In genomic region chr5:95285406-95285761, GRCh38 we compare ENCODE assay signal across 8 cellular contexts. TPM values are rescaled to one million over a fixed set of nuclear protein-coding genes. Genes with fewer than 3 reads are reported as not detected.
DNase-seq lines count a peak whose midpoint lies in the region; ATAC-seq and TF ChIP-seq lines count a peak whose summit lies in the region.

No MANE protein-coding gene starts in this region.

- H3K27me3 ChIP-seq in Panc1 (ENCODE audit: control insufficient read depth, insufficient read depth, low read length) (peaks cover 54% of the 10 kb centered on the region), esophagus muscularis mucosa (peaks cover 0 to 77% (median 26%) of the 10 kb centered on the region in 4 donors), psoas muscle (ENCODE audit: insufficient read depth in 3 of 3, low read length in 2 of 3) (peaks cover 11 to 66% (median 13%) of the 10 kb centered on the region in 3 donors)

- ATAC-seq in GM19351 (IDR thresholded peaks at IDR 0.05; ENCODE audit: unreplicated experiment) (peak; percentile 4), Panc1 (no peak; the same call in 1 of the 2 replicates), psoas muscle (no peak), GM19397 (IDR thresholded peaks at IDR 0.05; ENCODE audit: unreplicated experiment) (no peak), HG03025 (IDR thresholded peaks at IDR 0.05; ENCODE audit: low FRiP score, unreplicated experiment) (no peak)

- H3K4me1 ChIP-seq in Panc1 (ENCODE audit: control insufficient read depth, insufficient read depth, low read length) (peaks cover 4% of the 10 kb centered on the region; the same call in 1 of the 2 replicates), esophagus muscularis mucosa (peaks cover 20 to 28% (median 26%) of the 10 kb centered on the region in 4 donors), psoas muscle (no peaks in the 10 kb centered on the region)

- 2% methylated on average over 14 of the region's 14 CpGs for WGBS in esophagus muscularis mucosa
- 1 to 4% (median 3%) methylated on average over 14 of the region's 14 CpGs for WGBS in psoas muscle, 3 donors

- no peak for TF ChIP-seq EP300 in esophagus muscularis mucosa (IDR thresholded peaks at IDR 0.05)

- no TSS peak for BruUV-seq in Panc1 (replicated peaks; lab: Mats Ljungman, UMichigan)

- intact Hi-C loops in Panc1 (cut with micrococcal nuclease; ENCODE audit: unreplicated experiment) (loop anchor here (10.0 kb wide), 1 partner anchor 189 kb away; no protein-coding TSS in a partner anchor), esophagus muscularis mucosa (cut with DNase I) (no loop called here), psoas muscle (cut with DNase I) (no loop called here), head of caudate nucleus (cut with DNase I) (no loop called here)

- POLR2A ChIA-PET in Panc1 (lab: Charles Lee), result no interaction called here

- no peak for TF ChIP-seq POLR2A in esophagus muscularis mucosa (IDR thresholded peaks at IDR 0.05; ENCODE audit: low read depth)

- peak overlapping the region; percentile 46 to 56 for H3K4me3 ChIP-seq in Panc1 (ENCODE audit: low read depth in 2 of 2, low read length in 2 of 2)
- H3K4me3 ChIP-seq in esophagus muscularis mucosa, result peak overlapping the region; percentile 59 to 69 (median 64)
- peak overlapping the region; percentile 69 for H3K4me3 ChIP-seq in psoas muscle

- H3K9me3 ChIP-seq in Panc1 (ENCODE audit: control insufficient read depth, insufficient read depth, low read depth, low read length) (no peaks in the 10 kb centered on the region), esophagus muscularis mucosa (no peaks in the 10 kb centered on the region), psoas muscle (no peaks in the 10 kb centered on the region)

- CTCF ChIA-PET in Panc1 (lab: Charles Lee), result no interaction called here

- in situ Hi-C loops in Panc1 (cut with HindIII; ENCODE audit: low pct_unique_long_range_greater_than_20kb, low sequenced_read_pairs), result no loop called here

- no peak for DNase-seq in Panc1 (ENCODE audit: low read depth, low spot score)
- DNase-seq in esophagus muscularis mucosa (ENCODE audit: extremely low spot score), result no peak
- DNase-seq in psoas muscle, result no peak
- no peak for DNase-seq in head of caudate nucleus
- no peak for DNase-seq in NCI-H1417 treated with DMSO at 0.1 percent for 48 hours (lab: John Stamatoyannopoulos, UW)

- H3K27ac ChIP-seq in Panc1 (ENCODE audit: low read length), result no peak overlapping the region
- H3K27ac ChIP-seq in esophagus muscularis mucosa (replicated peaks in 1 of 4), result no peak overlapping the region
- no peak overlapping the region for H3K27ac ChIP-seq in psoas muscle

- no peaks in the 10 kb centered on the region; the same call in 1 of the 2 replicates for H3K36me3 ChIP-seq in Panc1 (ENCODE audit: control insufficient read depth, insufficient read depth, low read length)
- no peaks in the 10 kb centered on the region for H3K36me3 ChIP-seq in esophagus muscularis mucosa
- H3K36me3 ChIP-seq in psoas muscle (ENCODE audit: insufficient read depth in 1 of 2, low read depth in 1 of 2), result no peaks in the 10 kb centered on the region

- no peak for TF ChIP-seq CTCF in Panc1 (IDR thresholded peaks at IDR 0.05)
- TF ChIP-seq CTCF in esophagus muscularis mucosa (IDR thresholded peaks at IDR 0.05), result no peak
- TF ChIP-seq CTCF in psoas muscle (IDR thresholded peaks at IDR 0.05), result no peak

RNA-seq across cellular contexts. Expression of gene MCTP1, which starts 0.5 kb away (rescaled TPM):
- 39.8 TPM for total RNA-seq in Panc1 (2021; ENCODE audit: unreplicated experiment)
- polyA plus RNA-seq in Panc1 (2012; ENCODE audit: insufficient read length), result 10.9 TPM
- 10 to 100 TPM; 11.2 to 43.6 (median 16.8) TPM for total RNA-seq in esophagus muscularis mucosa
- 1 to 10 TPM; 3.0 to 8.8 (median 5.1) TPM for total RNA-seq in psoas muscle
- polyA plus RNA-seq in psoas muscle, result 1 to 10 TPM; 1.4 to 3.5 (median 2.2) TPM
